8 cellular contexts compared by ENCODE assay signal in the genomic region with DNA sequence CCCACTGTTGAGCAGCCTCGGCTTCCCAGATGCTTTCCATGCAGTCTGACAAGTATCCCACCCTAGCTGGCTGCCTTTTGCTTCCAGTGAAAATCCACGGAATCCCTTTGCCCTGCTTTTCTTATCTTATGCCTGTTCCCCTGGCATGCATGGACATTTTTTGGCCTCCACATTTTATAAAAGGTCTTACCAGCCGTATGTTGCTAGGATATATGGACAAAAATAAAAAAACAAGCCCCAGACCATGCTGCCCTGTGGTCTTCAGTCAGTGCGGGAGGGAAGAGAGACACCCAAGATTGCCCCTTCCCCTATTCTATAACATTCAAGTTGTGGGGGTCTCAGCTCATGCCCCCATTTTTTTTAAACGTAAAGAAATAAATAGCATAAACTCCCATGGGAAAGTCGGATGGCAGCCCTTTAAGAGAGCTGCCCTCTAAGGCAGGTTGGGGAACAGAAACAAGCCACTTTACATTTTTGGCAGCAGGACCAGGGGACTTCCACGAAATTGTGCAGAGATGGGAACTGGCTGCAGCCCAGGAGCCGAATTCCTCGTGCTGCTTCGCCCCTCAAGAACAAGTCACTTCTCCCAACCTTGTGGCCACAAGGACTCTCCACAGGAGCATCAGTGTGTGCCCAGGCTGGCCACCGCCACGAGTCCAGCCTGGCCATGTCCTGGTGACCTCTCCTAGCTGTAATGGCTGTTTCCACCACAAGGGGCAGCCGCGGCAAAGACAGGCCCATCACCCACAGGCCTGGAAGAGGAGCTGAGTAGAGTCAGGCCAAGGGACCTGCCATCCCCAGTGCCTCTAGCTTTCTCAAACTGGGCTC.
DNase-seq lines count a peak whose midpoint lies in the region; ATAC-seq, FAIRE-seq and TF ChIP-seq lines count a peak whose summit lies in the region.

No MANE protein-coding gene starts in this region.

- H3K4me3 ChIP-seq in parathyroid adenoma (ENCODE audit: low read depth, low read length) = no peak overlapping the region

- H3K9ac ChIP-seq in parathyroid adenoma = no peak overlapping the region

- DNase-seq in D721Med (ENCODE audit: insufficient read length, low spot score) (peak; percentile 60), NOMO-1 treated with DMSO at 0.1 percent for 48 hours (lab: John Stamatoyannopoulos, UW; ENCODE audit: unreplicated experiment) (peak; percentile 50), Right ventricle myocardium inferior (ENCODE audit: missing footprints) (peak; percentile 86)
- DNase-seq in activated T-helper 9 cell treated with anti-CD3 and anti-CD28 coated beads, Interleukin-2, amount 50 U/mL, for 16 hours (ENCODE audit: low read depth) = peak; percentile 2

- ATAC-seq in GM21619 (IDR thresholded peaks at IDR 0.05; ENCODE audit: unreplicated experiment) (peak; percentile 86), Right ventricle myocardium inferior (peak; percentile 93), GM19324 (IDR thresholded peaks at IDR 0.05; ENCODE audit: low FRiP score, unreplicated experiment) (no peak), GM19328 (IDR thresholded peaks at IDR 0.05; ENCODE audit: unreplicated experiment) (no peak)

- FAIRE-seq in D721Med (lab: Jason Lieb, UNC) = no peak

- H2AFZ ChIP-seq in parathyroid adenoma = peak overlapping the region; percentile 17

- H3K4me1 ChIP-seq in parathyroid adenoma = peaks cover 3% of the 10 kb centered on the region

- no peaks in the 10 kb centered on the region for H3K36me3 ChIP-seq in parathyroid adenoma (ENCODE audit: control insufficient read depth, insufficient read depth, low read length)

- no peak overlapping the region for H3K27ac ChIP-seq in parathyroid adenoma

- H3K4me2 ChIP-seq in parathyroid adenoma (ENCODE audit: low read length) = no peak overlapping the region

- H3K9me3 ChIP-seq in parathyroid adenoma (ENCODE audit: control insufficient read depth, low read length) = no peaks in the 10 kb centered on the region

- H3K79me2 ChIP-seq in parathyroid adenoma = no peaks in the 10 kb centered on the region

- no peaks in the 10 kb centered on the region for H3K27me3 ChIP-seq in parathyroid adenoma (ENCODE audit: control insufficient read depth, insufficient read depth, low read length)

- intact Hi-C loops in Right ventricle myocardium inferior (cut with DNase I) = loop anchor here (1.0 to 10.0 kb wide), 5 partner anchors 66 to 179 kb away; partner anchors contain the start of gene COL23A1

- peak; percentile 63 for TF ChIP-seq CTCF in D721Med (IDR thresholded peaks at IDR 0.05; ENCODE audit: insufficient read depth, missing control alignments)
- TF ChIP-seq CTCF in parathyroid adenoma (IDR thresholded peaks at IDR 0.05) = peak; percentile 89

Comparison
In these comparisons a context has a peak if more than half of its experiments do, and no peak if none do; other contexts are left out.
1. DNase-seq: peak in every context shown above with its lines; median percentile 86 in Right ventricle myocardium inferior; 60 in D721Med; 50 in NOMO-1 treated with DMSO at 0.1 percent for 48 hours; 2 in activated T-helper 9 cell treated with anti-CD3 and anti-CD28 coated beads, Interleukin-2, amount 50 U/mL, for 16 hours.
2. ATAC-seq: peak in GM21619 (single experiment) and Right ventricle myocardium inferior (single experiment); none in GM19324 (single experiment) and GM19328 (single experiment).